ENCODE assay signal across 1 cellular context in genomic region chr1:161749509-161750407, GRCh38.
TF ChIP-seq lines count a peak whose summit lies in the region.

Gene DUSP12 (plus strand): TSS chr1:161749786. CDS start chr1:161749802, 16 bp downstream.

TF ChIP-seq in K562, 482 proteins besides CTCF, POLR2A, EP300 and RAD21 (continued from another document and continues in another):
- TF ChIP-seq ELF2 (CRISPR knock-in tag; IDR thresholded peaks at IDR 0.05): 0 out of 2 replicates have a peak, but pooled peaks have one; percentile 64
- 0 out of 2 replicates have a peak, but pooled peaks have one; percentile 24 for TF ChIP-seq CHD2 (IDR thresholded peaks at IDR 0.05; ENCODE audit: low read depth, low read length)
- no peak for TF ChIP-seq ZNF175 (CRISPR knock-in tag; IDR thresholded peaks at IDR 0.05; ENCODE audit: low read depth)
- peak; percentile 81 for TF ChIP-seq POLR2H (tag; IDR thresholded peaks at IDR 0.05; ENCODE audit: low read depth)
- peak; percentile 96; the same call in 1 of the 2 replicates for TF ChIP-seq KAT7 (CRISPR knock-in tag; IDR thresholded peaks at IDR 0.05; ENCODE audit: borderline replicate concordance)
- no peak for TF ChIP-seq HIVEP1 (CRISPR knock-in tag; IDR thresholded peaks at IDR 0.05)
- TF ChIP-seq PHB2 (IDR thresholded peaks at IDR 0.05; ENCODE audit: low read depth): no peak
- 0 out of 2 replicates have a peak, but pooled peaks have one; percentile 26 for TF ChIP-seq DPF2 (IDR thresholded peaks at IDR 0.05)
- TF ChIP-seq HSF4 (CRISPR knock-in tag; IDR thresholded peaks at IDR 0.05; ENCODE audit: borderline replicate concordance): no peak
- TF ChIP-seq JUND (IDR thresholded peaks at IDR 0.05; ENCODE audit: borderline replicate concordance, low read depth, low read length): peak; percentile 47
- peak; percentile 36; the same call in 1 of the 3 replicates for TF ChIP-seq JUND (tag; IDR thresholded peaks at IDR 0.05; ENCODE audit: borderline replicate concordance, low read depth, low read length)
- TF ChIP-seq MBD1 (CRISPR knock-in tag; IDR thresholded peaks at IDR 0.05): no peak
- TF ChIP-seq SRF (CRISPR knock-in tag; IDR thresholded peaks at IDR 0.05): 0 out of 4 replicates have a peak, but pooled peaks of 1 of the 2 experiments have one; percentile 24
- TF ChIP-seq SREBF2 (CRISPR knock-in tag; IDR thresholded peaks at IDR 0.05): 0 out of 2 replicates have a peak, but pooled peaks have one; percentile 86
- peak; percentile 85; the same call in 1 of the 2 replicates for TF ChIP-seq ZNF431 (CRISPR knock-in tag; IDR thresholded peaks at IDR 0.05)
- TF ChIP-seq NFYB (IDR thresholded peaks at IDR 0.05; ENCODE audit: extremely low read depth, insufficient read length): no peak
- no peak for TF ChIP-seq MAFG (tag; conservative IDR thresholded peaks at IDR 0.05)
- no peak for TF ChIP-seq POU5F1 (IDR thresholded peaks at IDR 0.05; ENCODE audit: borderline replicate concordance, low read depth, low read length, partially characterized antibody)
- peak in 1 of 2 experiments; percentile 73; a peak in 2 of 4 replicates for TF ChIP-seq UBTF (IDR thresholded peaks at IDR 0.05; ENCODE audit: borderline replicate concordance in 1 of 2, low read depth in 2 of 2, low read length in 2 of 2)
- no peak for TF ChIP-seq ZNF3 (CRISPR knock-in tag; IDR thresholded peaks at IDR 0.05)
- no peak for TF ChIP-seq FOXJ2 (tag; IDR thresholded peaks at IDR 0.05)
- TF ChIP-seq ZNF124 (CRISPR knock-in tag; IDR thresholded peaks at IDR 0.05): no peak
- TF ChIP-seq POLR3A (IDR thresholded peaks at IDR 0.05; ENCODE audit: borderline replicate concordance, extremely low read depth, insufficient read depth, insufficient read length): no peak
- TF ChIP-seq SUPT5H (IDR thresholded peaks at IDR 0.05): peak; percentile 93
- peak; percentile 62 for TF ChIP-seq FOXK2 (conservative IDR thresholded peaks at IDR 0.05 in 1 of 2, IDR thresholded peaks at IDR 0.05 in 1 of 2; ENCODE audit: low read depth in 2 of 2)
- TF ChIP-seq SMAD3 (CRISPR knock-in tag; conservative IDR thresholded peaks at IDR 0.05): no peak
- TF ChIP-seq ZKSCAN1 (IDR thresholded peaks at IDR 0.05; ENCODE audit: low read depth, low read length): peak; percentile 33; the same call in 1 of the 2 replicates
- no peak for TF ChIP-seq MTA1 (IDR thresholded peaks at IDR 0.05; ENCODE audit: borderline replicate concordance)
- TF ChIP-seq ZNF830 (CRISPR knock-in tag; IDR thresholded peaks at IDR 0.05): no peak
- TF ChIP-seq ZNF699 (CRISPR knock-in tag; IDR thresholded peaks at IDR 0.05; ENCODE audit: insufficient replicate concordance): no peak
- no peak for TF ChIP-seq MCM7 (IDR thresholded peaks at IDR 0.05)
- peak; percentile 73 for TF ChIP-seq CTBP1 (IDR thresholded peaks at IDR 0.05; ENCODE audit: borderline replicate concordance)
- peak; percentile 61 for TF ChIP-seq PML (IDR thresholded peaks at IDR 0.05; ENCODE audit: low read length)
- peak; percentile 52; the same call in 1 of the 2 replicates for TF ChIP-seq ZBTB17 (CRISPR knock-in tag; IDR thresholded peaks at IDR 0.05)
- no peak for TF ChIP-seq ZNF384 (IDR thresholded peaks at IDR 0.05; ENCODE audit: low read depth, low read length)
- no peak for TF ChIP-seq NR2F6 (CRISPR knock-in tag; IDR thresholded peaks at IDR 0.05)
- TF ChIP-seq MYNN (IDR thresholded peaks at IDR 0.05): no peak
- no peak for TF ChIP-seq MYNN (CRISPR knock-in tag; IDR thresholded peaks at IDR 0.05)
- no peak for TF ChIP-seq ZKSCAN8 (CRISPR knock-in tag; IDR thresholded peaks at IDR 0.05)
- TF ChIP-seq ARID4B (CRISPR knock-in tag; IDR thresholded peaks at IDR 0.05): peak; percentile 96
- TF ChIP-seq ZBED1 (IDR thresholded peaks at IDR 0.05): no peak
- TF ChIP-seq MAFK (IDR thresholded peaks at IDR 0.05; ENCODE audit: low read length): no peak
- no peak for TF ChIP-seq ZNF143 (CRISPR knock-in tag; IDR thresholded peaks at IDR 0.05)
- no peak for TF ChIP-seq PPARD (CRISPR knock-in tag; IDR thresholded peaks at IDR 0.05)
- TF ChIP-seq SNRNP70 (optimal IDR thresholded peaks at IDR 0.05; ENCODE audit: low read depth, low read length): no peak
- no peak for TF ChIP-seq TSHZ1 (CRISPR knock-in tag; IDR thresholded peaks at IDR 0.05)
- no peak; the same call in 1 of the 2 replicates for TF ChIP-seq ZBTB1 (CRISPR knock-in tag; IDR thresholded peaks at IDR 0.05; ENCODE audit: borderline replicate concordance, low read depth)
- no peak for TF ChIP-seq CBFA2T2 (conservative IDR thresholded peaks at IDR 0.05)
- no peak for TF ChIP-seq ZFPM2 (CRISPR knock-in tag; IDR thresholded peaks at IDR 0.05)
- TF ChIP-seq RREB1 (CRISPR knock-in tag; IDR thresholded peaks at IDR 0.05): peak; percentile 43; the same call in 1 of the 2 replicates
- TF ChIP-seq E2F4 (CRISPR knock-in tag; IDR thresholded peaks at IDR 0.05; ENCODE audit: low read depth): no peak
- TF ChIP-seq ZNF707 (CRISPR knock-in tag; conservative IDR thresholded peaks at IDR 0.05): no peak
